Comparison of ENCODE assay signal across 20 cellular contexts in genomic region chr20:55561259-55561658, GRCh38.
DNase-seq lines count a peak whose midpoint lies in the region; ATAC-seq, FAIRE-seq and TF ChIP-seq lines count a peak whose summit lies in the region.
"Had no signal": no experiment of that assay in that cellular context is flagged by ENCODE, and none has a peak within 500 bp of the region (broad histone marks: within the 10 kb centered on the region; RNA-seq: fewer than 3 reads in every experiment).

No MANE protein-coding gene starts in this region.

- dilution Hi-C loops in keratinocyte (cut with MboI; ENCODE audit: extremely low pct_ligation_motif_present, low sequenced_read_pairs) = no loop called here

- peak; percentile 18 for FAIRE-seq in colon (lab: Jason Lieb, UNC)
- no peak for FAIRE-seq in keratinocyte (lab: Jason Lieb, UNC)
- FAIRE-seq: A549, D721Med, G401.6, GM12891, GM19239, HepG2 had no signal

- no peaks in the 10 kb centered on the region for H4K20me1 ChIP-seq in keratinocyte (ENCODE audit: control insufficient read depth, extremely low read depth, insufficient read depth, low read length)

- no peak overlapping the region for H3K14ac ChIP-seq in trophoblast cell (ENCODE audit: low read length)

- H3K36me3 ChIP-seq in RWPE2 (ENCODE audit: low read depth) = no peaks in the 10 kb centered on the region
- H3K36me3 ChIP-seq in keratinocyte (ENCODE audit: control insufficient read depth in 2 of 2, extremely low read depth in 1 of 2, insufficient read depth in 2 of 2, low read length in 2 of 2) = no peaks in the 10 kb centered on the region
- no peaks in the 10 kb centered on the region for H3K36me3 ChIP-seq in upper lobe of left lung
- no peaks in the 10 kb centered on the region for H3K36me3 ChIP-seq in trophoblast cell (ENCODE audit: control insufficient read depth in 1 of 2, insufficient read depth in 2 of 2, low read length in 2 of 2)
- H3K36me3 ChIP-seq: HAP-1 had no signal

- no peaks in the 10 kb centered on the region for H3K9me1 ChIP-seq in keratinocyte (ENCODE audit: control insufficient read depth, extremely low read depth, insufficient read depth, low read length)

- no peak overlapping the region for H4K91ac ChIP-seq in trophoblast cell (ENCODE audit: low read depth, low read length)

- H3K27me3 ChIP-seq in RWPE2 (ENCODE audit: insufficient read depth, poor library complexity, severe bottlenecking) (no peaks in the 10 kb centered on the region), keratinocyte (ENCODE audit: control insufficient read depth, extremely low read depth, insufficient read depth, low read length) (no peaks in the 10 kb centered on the region), upper lobe of left lung (no peaks in the 10 kb centered on the region), trophoblast cell (ENCODE audit: insufficient read depth, low read length) (no peaks in the 10 kb centered on the region)

- no peak overlapping the region for H3K18ac ChIP-seq in trophoblast cell (ENCODE audit: low read length)

- H4K12ac ChIP-seq in trophoblast cell (ENCODE audit: low read depth, low read length) = no peak overlapping the region

- TF ChIP-seq POLR2A in upper lobe of left lung (IDR thresholded peaks at IDR 0.05) = no peak

- H2AFZ ChIP-seq in keratinocyte (ENCODE audit: control insufficient read depth, low read length) = no peak overlapping the region
- no peak overlapping the region for H2AFZ ChIP-seq in trophoblast cell (ENCODE audit: insufficient read depth, low read length, poor library complexity)
- H2AFZ ChIP-seq: GM23248 had no signal

- H3K4me1 ChIP-seq in RWPE2 (ENCODE audit: insufficient read depth, poor library complexity, severe bottlenecking) = peaks cover 9% of the 10 kb centered on the region
- no peaks in the 10 kb centered on the region for H3K4me1 ChIP-seq in keratinocyte (ENCODE audit: control insufficient read depth, extremely low read depth, insufficient read depth, low read length)
- no peaks in the 10 kb centered on the region for H3K4me1 ChIP-seq in upper lobe of left lung
- H3K4me1 ChIP-seq in trophoblast cell (ENCODE audit: control insufficient read depth in 1 of 2, insufficient read depth in 2 of 2, low read length in 2 of 2) = no peaks in the 10 kb centered on the region
- H3K4me1 ChIP-seq: A549, Caco-2, HAP-1 had no signal

- ATAC-seq in RWPE2 (ENCODE audit: low read depth) = peak; percentile 85
- ATAC-seq in upper lobe of left lung (ENCODE audit: low FRiP score in 2 of 2) = no peak
- ATAC-seq in HG03571 (IDR thresholded peaks at IDR 0.05; ENCODE audit: unreplicated experiment) = no peak
- ATAC-seq in HG02970 (IDR thresholded peaks at IDR 0.05; ENCODE audit: low FRiP score, unreplicated experiment) = no peak
- ATAC-seq: A549, HepG2 had no signal

- no peak overlapping the region for H2BK12ac ChIP-seq in trophoblast cell (ENCODE audit: low read length)

- H3K27ac ChIP-seq in RWPE2 (ENCODE audit: poor library complexity, severe bottlenecking) = peak overlapping the region; percentile 1
- no peak overlapping the region for H3K27ac ChIP-seq in keratinocyte (ENCODE audit: control insufficient read depth, insufficient read depth, low read length)
- no peak overlapping the region for H3K27ac ChIP-seq in upper lobe of left lung
- H3K27ac ChIP-seq in trophoblast cell (ENCODE audit: low read depth, low read length) = no peak overlapping the region
- H3K27ac ChIP-seq: A549, C4-2B, GM23248 had no signal

- no peak overlapping the region for H2BK120ac ChIP-seq in trophoblast cell (ENCODE audit: insufficient read depth, low read length, poor library complexity)

- WGBS in upper lobe of left lung, 2 donors = 69 to 72% methylated on average over 3 of the region's 3 CpGs
- no CpG with 5 or more reads among the region's 3 CpGs for WGBS in trophoblast cell (ENCODE audit: extremely low coverage, insufficient coverage, insufficient read length)

- no peak overlapping the region for H3K9ac ChIP-seq in keratinocyte (ENCODE audit: control insufficient read depth, extremely low read depth, insufficient read depth, low read length)
- H3K9ac ChIP-seq in trophoblast cell (ENCODE audit: low read length) = no peak overlapping the region
- H3K9ac ChIP-seq: GM23248 had no signal

- H3K4ac ChIP-seq in trophoblast cell (ENCODE audit: low read depth, low read length) = no peak overlapping the region

- no peak overlapping the region for H3K23ac ChIP-seq in trophoblast cell (ENCODE audit: low read length)

- no peaks in the 10 kb centered on the region for H3K79me2 ChIP-seq in keratinocyte (ENCODE audit: control insufficient read depth, insufficient read depth, low read length)
- no peaks in the 10 kb centered on the region for H3K79me2 ChIP-seq in trophoblast cell (ENCODE audit: control insufficient read depth, insufficient read depth, low read length, poor library complexity)

- H3K4me3 ChIP-seq in RWPE2 (ENCODE audit: severe bottlenecking) = no peak overlapping the region
- no peak overlapping the region for H3K4me3 ChIP-seq in keratinocyte (ENCODE audit: control insufficient read depth in 2 of 3, extremely low read depth in 1 of 3, insufficient read depth in 2 of 3, low read depth in 1 of 3, low read length in 3 of 3)
- H3K4me3 ChIP-seq in upper lobe of left lung = no peak overlapping the region
- H3K4me3 ChIP-seq in trophoblast cell (ENCODE audit: low read depth, low read length) = no peak overlapping the region
- H3K4me3 ChIP-seq: A549, GM23248, HAP-1 had no signal

- H3K79me1 ChIP-seq in trophoblast cell (ENCODE audit: low read length) = no peaks in the 10 kb centered on the region

- no peak overlapping the region for H2AK5ac ChIP-seq in trophoblast cell (ENCODE audit: low read length)

- H3K9me3 ChIP-seq in RWPE2 (ENCODE audit: severe bottlenecking) (no peaks in the 10 kb centered on the region), keratinocyte (ENCODE audit: control insufficient read depth, low read depth, low read length) (no peaks in the 10 kb centered on the region), upper lobe of left lung (no peaks in the 10 kb centered on the region), trophoblast cell (ENCODE audit: insufficient read depth, low read depth, low read length) (no peaks in the 10 kb centered on the region)
- H3K9me3 ChIP-seq: A549, HAP-1 had no signal

- DNase-seq in M059J (ENCODE audit: low read depth) (peak; percentile 2), RWPE2 (ENCODE audit: low spot score) (no peak), keratinocyte (ENCODE audit: low read depth, low spot score) (peak; percentile 4), upper lobe of left lung (no peak), trophoblast cell (no peak)
- DNase-seq: AML-193; Caco-2; CD4-positive, alpha-beta T cell; GM23248 had no signal

- no peak overlapping the region for H3K4me2 ChIP-seq in keratinocyte (ENCODE audit: control insufficient read depth, extremely low read depth, insufficient read depth, low read depth, low read length)
- H3K4me2 ChIP-seq in trophoblast cell (ENCODE audit: low read length) = no peak overlapping the region
- H3K4me2 ChIP-seq: A549 had no signal

- TF ChIP-seq EP300 in upper lobe of left lung (IDR thresholded peaks at IDR 0.05) = no peak

- TF ChIP-seq CTCF in RWPE2 (IDR thresholded peaks at IDR 0.05; ENCODE audit: poor library complexity, severe bottlenecking) (no peak), keratinocyte (optimal IDR thresholded peaks at IDR 0.05 in 1 of 3, IDR thresholded peaks at IDR 0.05 in 1 of 3, conservative IDR thresholded peaks at IDR 0.05 in 1 of 3; ENCODE audit: extremely low read depth in 1 of 3, insufficient read depth in 2 of 3, low read length in 3 of 3) (no peak), upper lobe of left lung (IDR thresholded peaks at IDR 0.05) (no peak)

- H2BK5ac ChIP-seq in trophoblast cell (ENCODE audit: low read depth, low read length, poor library complexity) = no peak overlapping the region

- H4K8ac ChIP-seq in trophoblast cell (ENCODE audit: low read depth, low read length) = no peak overlapping the region

Comparison
In these comparisons a context has a peak if more than half of its experiments do, and no peak if none do; other contexts are left out.
1. DNase-seq: peak in M059J (single experiment) and keratinocyte (single experiment); none in RWPE2 (single experiment), upper lobe of left lung (0 of 2) and trophoblast cell (0 of 2).